ENCODE assay signal across 8 cellular contexts in genomic region chr6:169789146-169789943, GRCh38. TPM values are rescaled to one million over a fixed set of nuclear protein-coding genes. Genes with fewer than 3 reads are reported as not detected.
A peak's percentile ranks its signal among the peaks of the same experiment; 100 is the strongest.
DNase-seq lines count a peak whose midpoint lies in the region; ATAC-seq, FAIRE-seq and TF ChIP-seq lines count a peak whose summit lies in the region.

No MANE protein-coding gene starts in this region.

- TF ChIP-seq CTCF in A549 (IDR thresholded peaks at IDR 0.05) (no peak), K562 (IDR thresholded peaks at IDR 0.05 in 2 of 3, conservative IDR thresholded peaks at IDR 0.05 in 1 of 3; ENCODE audit: insufficient read depth in 2 of 3, low read depth in 1 of 3, low read length in 3 of 3) (peak; percentile 4 to 37 (median 15); a peak in 2 of 6 replicates), endothelial cell (IDR thresholded peaks at IDR 0.05; ENCODE audit: unreplicated experiment) (no peak)

- peaks cover 2% of the 10 kb centered on the region for H3K9me1 ChIP-seq in K562 (ENCODE audit: control insufficient read depth, insufficient read depth, low read length)

- H3K27me3 ChIP-seq in HUES64 (ENCODE audit: insufficient read depth, low read length), result peaks cover 25% of the 10 kb centered on the region
- peaks cover 54 to 84% of the 10 kb centered on the region in 2 experiments for H3K27me3 ChIP-seq in K562 (ENCODE audit: control insufficient read depth in 2 of 2, insufficient read depth in 2 of 2, low read length in 2 of 2)

- TF ChIP-seq EP300 in A549 (IDR thresholded peaks at IDR 0.05) (no peak), K562 (IDR thresholded peaks at IDR 0.05; ENCODE audit: low read length) (no peak)

- no peaks in the 10 kb centered on the region for H3K9me3 ChIP-seq in A549
- H3K9me3 ChIP-seq in HUES64 (ENCODE audit: insufficient read depth, low read depth, low read length), result no peaks in the 10 kb centered on the region
- H3K9me3 ChIP-seq in K562 (replicated peaks; ENCODE audit: control insufficient read depth, insufficient read depth, low read depth, low read length), result no peaks in the 10 kb centered on the region

- H3K9me3 Mint-ChIP-seq in endothelial cell (ENCODE audit: unreplicated experiment), result no peaks in the 10 kb centered on the region

- peaks cover 19% of the 10 kb centered on the region; the same call in 1 of the 2 replicates for H4K20me1 ChIP-seq in K562 (replicated peaks; ENCODE audit: control insufficient read depth, insufficient read depth, low read length)

- H3K9ac ChIP-seq in HUES64 (ENCODE audit: low read depth, low read length) (no peak overlapping the region), K562 (ENCODE audit: insufficient read depth in 1 of 2, low read depth in 2 of 2, low read length in 2 of 2) (peak overlapping the region in 1 of 2 experiments; percentile 69; a peak in 2 of 4 replicates)

- H3K36me3 Mint-ChIP-seq in endothelial cell (ENCODE audit: low read depth, unreplicated experiment), result no peaks in the 10 kb centered on the region

- H3K4me1 ChIP-seq in A549, result 0 out of 3 replicates have a peak, but pooled peaks cover 5% of the 10 kb centered on the region
- H3K4me1 ChIP-seq in HUES64 (ENCODE audit: insufficient read depth, low read length), result peaks cover 4% of the 10 kb centered on the region; the same call in 1 of the 2 replicates
- H3K4me1 ChIP-seq in K562 (replicated peaks in 1 of 2; ENCODE audit: control insufficient read depth in 2 of 2, insufficient read depth in 2 of 2, low read length in 2 of 2), result peaks cover 11 to 20% of the 10 kb centered on the region in 2 experiments; a peak in 3 of 5 replicates

- no peaks in the 10 kb centered on the region for H3K36me3 ChIP-seq in HUES64 (ENCODE audit: insufficient read depth, low read length)
- H3K36me3 ChIP-seq in K562 (ENCODE audit: control insufficient read depth, insufficient read depth, low read length), result no peaks in the 10 kb centered on the region

- TF ChIP-seq POLR2A in A549 (IDR thresholded peaks at IDR 0.05; ENCODE audit: low read length) (no peak), K562 (conservative IDR thresholded peaks at IDR 0.05) (no peak)

- H3K4me3 Mint-ChIP-seq in endothelial cell (ENCODE audit: unreplicated experiment), result no peak overlapping the region

- ATAC-seq in A549 (no peak), K562 (peak; percentile 36)

- intact Hi-C loops in K562 (cut with micrococcal nuclease), result no loop called here

- 85% methylated on average over 19 of the region's 24 CpGs for WGBS in A549 (ENCODE audit: missing lambda C conversion rate)
- 89% methylated on average over 23 of the region's 24 CpGs for WGBS in HUES64
- WGBS in K562 (ENCODE audit: insufficient coverage, low coverage, missing lambda C conversion rate), result 40% methylated on average over 23 of the region's 24 CpGs

- H3K4me1 Mint-ChIP-seq in endothelial cell (ENCODE audit: unreplicated experiment), result no peaks in the 10 kb centered on the region

- H3K4me2 ChIP-seq in A549 (peak overlapping the region; percentile 89), K562 (ENCODE audit: insufficient read depth, low read length) (peak overlapping the region; percentile 84)

- in situ Hi-C loops in K562 (cut with MboI), result no loop called here

- no peaks in the 10 kb centered on the region for H3K79me2 ChIP-seq in K562 (ENCODE audit: control insufficient read depth, insufficient read depth, low read length)

- peak overlapping the region; percentile 90 for H2AFZ ChIP-seq in K562 (ENCODE audit: low read depth, low read length)

- no peak overlapping the region; the same call in 2 of the 3 replicates for H3K4me3 ChIP-seq in A549
- peak overlapping the region; percentile 53 for H3K4me3 ChIP-seq in HUES64 (ENCODE audit: low read length)
- no peak overlapping the region for H3K4me3 ChIP-seq in K562

- DNase-seq in A549 (ENCODE audit: low read depth in 1 of 2, low spot score in 1 of 2), result no peak
- peak; percentile 25 to 28 (median 26) for DNase-seq in K562 (ENCODE audit: extremely low read depth in 1 of 4, low spot score in 3 of 4)
- DNase-seq in midbrain (lab: John Stamatoyannopoulos, UW), result peak; percentile 30
- DNase-seq in DMS 273 (lab: John Stamatoyannopoulos, UW; ENCODE audit: unreplicated experiment), result no peak
- no peak for DNase-seq in HCEC 1CT
- DNase-seq in endothelial cell (ENCODE audit: low spot score), result no peak
- no peak for DNase-seq in GF-D8 (lab: John Stamatoyannopoulos, UW)

- TF ChIP-seq RAD21 in A549 (conservative IDR thresholded peaks at IDR 0.05 in 1 of 2, IDR thresholded peaks at IDR 0.05 in 1 of 2) (no peak), K562 (CRISPR knock-in tag; conservative IDR thresholded peaks at IDR 0.05 in 1 of 2, IDR thresholded peaks at IDR 0.05 in 1 of 2) (no peak; a peak in 1 of 4 replicates)

- H3K27ac ChIP-seq in A549 (peak overlapping the region; percentile 71 to 84), HUES64 (ENCODE audit: low read depth, low read length) (no peak overlapping the region), K562 (ENCODE audit: extremely low read depth, low read depth, low read length) (no peak overlapping the region)

- H3K27me3 Mint-ChIP-seq in endothelial cell (ENCODE audit: unreplicated experiment), result peaks cover 10% of the 10 kb centered on the region

- FAIRE-seq in A549 (lab: Jason Lieb, UNC) (no peak), K562 (lab: Jason Lieb, UNC) (no peak)

- CTCF ChIA-PET in A549 (lab: Yijun Ruan, JAX), result interaction anchor here (0.6 to 2.8 kb wide), 22 partner anchors 10 to 832 kb away, joined by 3 to 23 read pairs (median 4); no protein-coding TSS in a partner anchor
- CTCF ChIA-PET in K562 (lab: Yijun Ruan, JAX; ENCODE audit: low intra/inter-chr PET ratio), result interaction anchor here (0.9 to 2.8 kb wide), 2 partner anchors 728 to 740 kb away, joined by 3 to 20 read pairs; no protein-coding TSS in a partner anchor

- no peak overlapping the region for H3K27ac Mint-ChIP-seq in endothelial cell (ENCODE audit: unreplicated experiment)

- no TSS peak for BruUV-seq in K562 (replicated peaks; lab: Mats Ljungman, UMichigan)

- POLR2A ChIA-PET in A549 (lab: Yijun Ruan, JAX), result interaction anchor here (1.5 kb wide), 1 partner anchor 38 kb away, joined by 6 read pairs; the partner anchor contains the start of genes DYNLT2 and ERMARD
- POLR2A ChIA-PET in K562 (lab: Yijun Ruan, JAX), result interaction anchor here (0.6 to 4.4 kb wide), 3 partner anchors 15 to 423 kb away, joined by 3 to 29 read pairs (median 4); no protein-coding TSS in a partner anchor

RNA-seq across cellular contexts. Expression of gene ERMARD, which starts 37.9 kb away (rescaled TPM):
- 22.5 and 22.8 TPM in 2 replicates for polyA plus RNA-seq in A549 (2011; rRNA removed)
- polyA plus RNA-seq in A549 (2012; cell fraction: cytosol; rRNA removed), result 13.8 and 17.8 TPM in 2 replicates
- 39.1 and 46.4 TPM in 2 replicates for polyA plus RNA-seq in A549 (2012; cell fraction: nucleus; rRNA removed)
- 7.7 to 9.2 TPM (median 8.5 TPM) in 3 replicates for polyA plus RNA-seq in A549 (2017; fragmentation: RNase III; extraction: RNeasy Plus Mini Kit Qiagen cat#74134 plus additional on column Dnase treatment)
- 11.8 and 13.1 TPM in 2 replicates for polyA minus RNA-seq in A549 (2011; rRNA and poly(A)+ RNA removed)
- 9.6 TPM for polyA plus RNA-seq in HUES64 (2013, experiment 1 of 2)
- polyA plus RNA-seq in HUES64 (2013, experiment 2 of 2), result 12.5 TPM
- total RNA-seq in K562 (2011; cell fraction: chromatin; rRNA removed; ENCODE audit: low replicate concordance), result 44.9 and 104 TPM in 2 replicates
- total RNA-seq in K562 (2011; cell fraction: nucleolus; rRNA removed), result 22.5 and 30.1 TPM in 2 replicates
- total RNA-seq in K562 (2011; cell fraction: nucleoplasm; rRNA removed), result 54.3 and 84.0 TPM in 2 replicates
- 14.5 and 20.9 TPM in 2 replicates for total RNA-seq in K562 (2014; rRNA removed)
- 26.1 and 27.0 TPM in 2 replicates for total RNA-seq in K562 (2014; rRNA removed; fragmentation: Illumina TruSeq; extraction: Trizol)
- 22.2 and 25.6 TPM in 2 replicates for total RNA-seq in K562 (2015; rRNA removed; fragmentation: Illumina TruSeq; extraction: Trizol)
- total RNA-seq in K562 (2021), result 24.0 and 27.7 TPM in 2 replicates
- polyA plus RNA-seq in K562 (2011; rRNA removed), result 48.1 and 55.2 TPM in 2 replicates
- polyA plus RNA-seq in K562 (2011; cell fraction: cytosol; rRNA removed), result 33.9 and 42.2 TPM in 2 replicates
- 106 and 128 TPM in 2 replicates for polyA plus RNA-seq in K562 (2011; cell fraction: nucleus; rRNA removed)
- polyA plus RNA-seq in K562 (2012), result 24.4 and 26.4 TPM in 2 replicates
- 20.4 and 21.2 TPM in 2 replicates for polyA plus RNA-seq in K562 (2014; fragmentation: Illumina TruSeq; extraction: Trizol)
- 10 to 100 TPM; 56.5 to 68.6 TPM for polyA plus RNA-seq in K562 (2014; fragmentation: Nextera tagmentation; extraction: Ambion mirVana)
- 25.5 and 32.7 TPM in 2 replicates for polyA plus RNA-seq in K562 (2014; rRNA removed)
- polyA minus RNA-seq in K562 (2011; rRNA and poly(A)+ RNA removed), result 48.9 and 76.1 TPM in 2 replicates
- polyA minus RNA-seq in K562 (2011; cell fraction: cytosol; rRNA and poly(A)+ RNA removed), result 10.2 and 17.9 TPM in 2 replicates
- 19.3 and 39.9 TPM in 2 replicates for polyA minus RNA-seq in K562 (2011; cell fraction: nucleus; rRNA and poly(A)+ RNA removed)
- 24.8 TPM for total RNA-seq in endothelial cell (ENCODE audit: unreplicated experiment)

RNA-seq across cellular contexts. Expression of gene DYNLT2, which starts 38.0 kb away (rescaled TPM):
- polyA plus RNA-seq in A549 (2011; rRNA removed) (0.85 and 2.0 TPM in 2 replicates), A549 (2017; fragmentation: RNase III; extraction: RNeasy Plus Mini Kit Qiagen cat#74134 plus additional on column Dnase treatment) (1.1 to 1.4 TPM (median 1.1 TPM) in 3 replicates), K562 (2011; rRNA removed) (11.8 and 12.6 TPM in 2 replicates), K562 (2014; fragmentation: Illumina TruSeq; extraction: Trizol) (6.0 and 6.2 TPM in 2 replicates), K562 (2014; fragmentation: Nextera tagmentation; extraction: Ambion mirVana) (1 to 10 TPM; 2.0 to 2.5 TPM), K562 (2014; rRNA removed) (7.2 and 12.8 TPM in 2 replicates)
- 0.58 and 0.69 TPM in 2 replicates for polyA plus RNA-seq in A549 (2012; cell fraction: cytosol; rRNA removed)
- polyA plus RNA-seq in A549 (2012; cell fraction: nucleus; rRNA removed), result 0.25 and 0.83 TPM in 2 replicates
- 0.21 and 0.78 TPM in 2 replicates for polyA minus RNA-seq in A549 (2011; rRNA and poly(A)+ RNA removed)
- 1.1 TPM for polyA plus RNA-seq in HUES64 (2013, experiment 1 of 2)
- polyA plus RNA-seq in HUES64 (2013, experiment 2 of 2), result 1.1 TPM
- total RNA-seq in K562 (2011; cell fraction: chromatin; rRNA removed; ENCODE audit: low replicate concordance), result 3.7 and 10.2 TPM in 2 replicates
- 4.9 and 5.0 TPM in 2 replicates for total RNA-seq in K562 (2011; cell fraction: nucleolus; rRNA removed)
- total RNA-seq in K562 (2011; cell fraction: nucleoplasm; rRNA removed), result 8.4 and 14.4 TPM in 2 replicates
- total RNA-seq in K562 (2014; rRNA removed) (4.8 and 6.9 TPM in 2 replicates), K562 (2014; rRNA removed; fragmentation: Illumina TruSeq; extraction: Trizol) (6.3 and 7.1 TPM in 2 replicates), K562 (2015; rRNA removed; fragmentation: Illumina TruSeq; extraction: Trizol) (9.1 and 10.2 TPM in 2 replicates), K562 (2021) (3.7 and 4.6 TPM in 2 replicates), endothelial cell (ENCODE audit: unreplicated experiment) (0.62 TPM)
- polyA plus RNA-seq in K562 (2011; cell fraction: cytosol; rRNA removed), result 3.5 and 5.8 TPM in 2 replicates
- polyA plus RNA-seq in K562 (2011; cell fraction: nucleus; rRNA removed), result 5.3 and 6.8 TPM in 2 replicates
- 4.2 and 7.7 TPM in 2 replicates for polyA plus RNA-seq in K562 (2012)
- 2.4 and 3.8 TPM in 2 replicates for polyA minus RNA-seq in K562 (2011; rRNA and poly(A)+ RNA removed)
- 0.64 and 0.95 TPM in 2 replicates for polyA minus RNA-seq in K562 (2011; cell fraction: cytosol; rRNA and poly(A)+ RNA removed)
- polyA minus RNA-seq in K562 (2011; cell fraction: nucleus; rRNA and poly(A)+ RNA removed), result 4.8 and 9.9 TPM in 2 replicates

Comparison
In these comparisons a context has a peak if more than half of its experiments do, and no peak if none do; other contexts are left out.
1. DNase-seq: peak in K562 (4 of 4) and midbrain (single experiment); none in A549 (0 of 2), DMS 273 (single experiment), HCEC 1CT (single experiment), endothelial cell (single experiment) and GF-D8 (single experiment).
2. H3K27ac ChIP-seq: peak in A549 (2 of 2); none in HUES64 (single experiment) and K562 (single experiment).
3. CTCF ChIP-seq: peak in K562 (3 of 3); none in A549 (single experiment) and endothelial cell (single experiment).
4. Of the 35 proteins assayed by ChIP-seq in both K562 and A549: peak only in K562: CTCF; only in A549: none; in both: none; in neither: 33; mixed calls (peak in some experiments, not most) for 1.